In genomic region chr1:117173006-117173405, GRCh38 we compare ENCODE assay signal across 29 cellular contexts. TPM values are rescaled to one million over a fixed set of nuclear protein-coding genes. Genes with fewer than 3 reads are reported as not detected.
"Had no signal": no experiment of that assay in that cellular context is flagged by ENCODE, and none has a peak within 500 bp of the region (broad histone marks: within the 10 kb centered on the region; RNA-seq: fewer than 3 reads in every experiment).

No MANE protein-coding gene starts in this region.

- ATAC-seq: activated CD8-positive, alpha-beta T cell treated with anti-CD3 and anti-CD28 coated beads for 36 hours; activated naive CD8-positive, alpha-beta T cell treated with anti-CD3 and anti-CD28 coated beads, Interleukin-2, amount 50 U/mL, for 24 hours; activated T-cell treated with anti-CD3 and anti-CD28 coated beads, Interleukin-2, amount 50 U/mL, for 4 hours; activated T-helper 17 cell treated with anti-CD3 and anti-CD28 coated beads, Interleukin-2, amount 50 U/mL, for 72 hours; effector memory CD8-positive, alpha-beta T cell; esophagus mucosa; foreskin keratinocyte; lower lobe of right lung; natural killer cell; stimulated activated naive B cell treated with anti-CD40 and anti-IgM and Interleukin-4, amounts not matched to agents 10 μg/mL and 1 μg/mL and 100 μg/mL, for 72 hours; upper lobe of right lung had no signal

- H3K36me3 ChIP-seq: colonic mucosa, left lung, lower lobe of right lung, ovary, stomach, thyroid gland, upper lobe of right lung had no signal

- H3K27me3 ChIP-seq: colonic mucosa, foreskin keratinocyte, left lung, ovary, stomach, thyroid gland, upper lobe of right lung had no signal

- H3K9me3 ChIP-seq: colonic mucosa, left lung, lower lobe of right lung, ovary, stomach, thyroid gland, upper lobe of right lung had no signal

- H3K27ac ChIP-seq: colonic mucosa, foreskin keratinocyte, left lung, lower lobe of right lung, ovary, stomach, thyroid gland, upper lobe of right lung had no signal

- H3K4me3 ChIP-seq: colonic mucosa, left lung, lower lobe of right lung, ovary, stomach, thyroid gland, upper lobe of right lung had no signal

- H3K4me1 ChIP-seq: colonic mucosa, foreskin keratinocyte, left lung, lower lobe of right lung, stomach, thyroid gland, upper lobe of right lung had no signal

- DNase-seq: activated B cell treated with CpG ODN at 0.5 μM for 24 hours; activated CD4-positive, alpha-beta T cell treated with anti-CD3 and anti-CD28 coated beads, Interleukin-2, amount 50 U/mL, for 1 hour; activated CD8-positive, alpha-beta T cell treated with anti-CD3 and anti-CD28 coated beads for 36 hours; activated gamma-delta T cell treated with Interleukin-2 at 50 U/mL for 16 hours; activated naive CD4-positive, alpha-beta T cell treated with anti-CD3 and anti-CD28 coated beads, Interleukin-2, amount 50 U/mL, for 16 hours; activated naive CD8-positive, alpha-beta T cell treated with anti-CD3 and anti-CD28 coated beads, Interleukin-2, amount 50 U/mL, for 24 hours; activated T-cell treated with anti-CD3 and anti-CD28 coated beads, Interleukin-2, amount 50 U/mL, for 4 hours; amygdala; cerebellar nuclear complex; colonic mucosa; effector memory CD8-positive, alpha-beta T cell; foreskin keratinocyte; kidney glomerular epithelial cell; left lung; lower lobe of right lung; mesendoderm; natural killer cell; ovary; retina; stimulated activated CD4-positive, alpha-beta T cell treated with anti-CD3 and anti-CD28 coated beads, Interleukin-15, amount 100 ng/mL, for 24 hours; stimulated activated CD4-positive, alpha-beta T cell treated with anti-CD3 and anti-CD28 coated beads, Interleukin-2, amount 100 ng/mL, for 24 hours; stimulated activated naive B cell treated with anti-CD40 and anti-IgM and Interleukin-4, amounts not matched to agents 10 μg/mL and 1 μg/mL and 100 μg/mL, for 72 hours; stomach; T-helper 1 cell; thyroid gland; upper lobe of right lung had no signal

RNA-seq across cellular contexts. Expression of gene VTCN1, which starts 37.7 kb away (rescaled TPM):
- polyA plus RNA-seq: endothelial cell of umbilical vein, foreskin keratinocyte had no signal
